1 cellular context compared by ENCODE assay signal in genomic region chr3:188432826-188433525, GRCh38.
TF ChIP-seq lines count a peak whose summit lies in the region.

No MANE protein-coding gene starts in this region.

TF ChIP-seq in GM23338, 12 proteins besides CTCF, POLR2A, EP300 and RAD21 (continued from another document):
- TF ChIP-seq REST (IDR thresholded peaks at IDR 0.05; ENCODE audit: unreplicated experiment) (no peak), CREB1 (CRISPR knock-in tag; IDR thresholded peaks at IDR 0.05; ENCODE audit: low read depth) (no peak)
